ENCODE assay signal across 2 cellular contexts in the genomic region with DNA sequence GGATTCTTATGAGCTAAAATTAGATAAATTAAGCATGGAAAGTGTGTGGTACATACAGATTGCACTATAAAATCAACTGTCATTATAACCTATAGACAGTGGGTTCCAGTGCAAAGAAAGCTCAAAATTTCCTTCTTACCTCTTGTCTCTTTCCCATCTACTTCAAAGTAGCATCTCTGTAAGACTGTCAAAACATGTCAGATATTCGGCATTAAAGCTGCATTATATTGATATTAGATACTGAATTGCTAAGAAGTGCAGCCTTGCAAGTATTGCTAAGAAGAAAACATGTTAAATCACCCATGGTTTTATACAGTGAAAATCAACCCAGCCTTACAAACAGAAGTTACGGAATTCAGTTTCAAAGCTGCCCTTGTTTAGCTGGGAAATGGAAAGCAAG.
TF ChIP-seq lines count a peak whose summit lies in the region.

No MANE protein-coding gene starts in this region.

TF ChIP-seq in H1, 55 proteins besides CTCF, POLR2A, EP300 and RAD21:
- TF ChIP-seq TAF7 (optimal IDR thresholded peaks at IDR 0.05; ENCODE audit: borderline replicate concordance, low read depth, low read length) = no peak
- TF ChIP-seq NRF1 (IDR thresholded peaks at IDR 0.05; ENCODE audit: low read depth, low read length) = no peak

TF ChIP-seq in neural cell, 6 proteins besides CTCF, POLR2A, EP300 and RAD21:
- TF ChIP-seq, protein P1, sequence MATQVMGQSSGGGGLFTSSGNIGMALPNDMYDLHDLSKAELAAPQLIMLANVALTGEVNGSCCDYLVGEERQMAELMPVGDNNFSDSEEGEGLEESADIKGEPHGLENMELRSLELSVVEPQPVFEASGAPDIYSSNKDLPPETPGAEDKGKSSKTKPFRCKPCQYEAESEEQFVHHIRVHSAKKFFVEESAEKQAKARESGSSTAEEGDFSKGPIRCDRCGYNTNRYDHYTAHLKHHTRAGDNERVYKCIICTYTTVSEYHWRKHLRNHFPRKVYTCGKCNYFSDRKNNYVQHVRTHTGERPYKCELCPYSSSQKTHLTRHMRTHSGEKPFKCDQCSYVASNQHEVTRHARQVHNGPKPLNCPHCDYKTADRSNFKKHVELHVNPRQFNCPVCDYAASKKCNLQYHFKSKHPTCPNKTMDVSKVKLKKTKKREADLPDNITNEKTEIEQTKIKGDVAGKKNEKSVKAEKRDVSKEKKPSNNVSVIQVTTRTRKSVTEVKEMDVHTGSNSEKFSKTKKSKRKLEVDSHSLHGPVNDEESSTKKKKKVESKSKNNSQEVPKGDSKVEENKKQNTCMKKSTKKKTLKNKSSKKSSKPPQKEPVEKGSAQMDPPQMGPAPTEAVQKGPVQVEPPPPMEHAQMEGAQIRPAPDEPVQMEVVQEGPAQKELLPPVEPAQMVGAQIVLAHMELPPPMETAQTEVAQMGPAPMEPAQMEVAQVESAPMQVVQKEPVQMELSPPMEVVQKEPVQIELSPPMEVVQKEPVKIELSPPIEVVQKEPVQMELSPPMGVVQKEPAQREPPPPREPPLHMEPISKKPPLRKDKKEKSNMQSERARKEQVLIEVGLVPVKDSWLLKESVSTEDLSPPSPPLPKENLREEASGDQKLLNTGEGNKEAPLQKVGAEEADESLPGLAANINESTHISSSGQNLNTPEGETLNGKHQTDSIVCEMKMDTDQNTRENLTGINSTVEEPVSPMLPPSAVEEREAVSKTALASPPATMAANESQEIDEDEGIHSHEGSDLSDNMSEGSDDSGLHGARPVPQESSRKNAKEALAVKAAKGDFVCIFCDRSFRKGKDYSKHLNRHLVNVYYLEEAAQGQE (IDR thresholded peaks at IDR 0.05; ENCODE audit: borderline replicate concordance) = peak; percentile 80
- TF ChIP-seq POLR2AphosphoS5 (IDR thresholded peaks at IDR 0.05) = peak; percentile 95
- TF ChIP-seq SMC3 (conservative IDR thresholded peaks at IDR 0.05; ENCODE audit: poor library complexity) = no peak
TF ChIP-seq in neural cell: peak in this region for 2.
